Comparison of ENCODE assay signal across 12 cellular contexts in the genomic region with DNA sequence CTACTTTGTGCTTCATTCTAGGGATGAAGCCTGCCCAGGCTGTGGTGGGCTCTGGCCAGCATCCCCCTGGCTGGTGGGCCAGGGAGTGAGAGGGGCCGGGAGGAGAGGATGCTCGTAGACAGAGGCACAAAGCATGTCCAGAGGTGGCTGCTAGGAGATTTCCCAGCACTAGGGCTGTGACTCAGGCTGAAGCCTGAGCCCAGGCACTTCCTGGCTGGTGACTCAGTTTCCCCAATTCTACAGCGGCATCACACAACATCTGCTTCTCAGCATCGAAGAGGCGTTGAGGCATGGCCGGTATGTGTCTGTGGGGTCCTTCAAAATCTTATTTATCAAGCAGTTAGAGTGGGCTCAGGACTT. TPM values are rescaled to one million over a fixed set of nuclear protein-coding genes. Genes with fewer than 3 reads are reported as not detected.
DNase-seq lines count a peak whose midpoint lies in the region; ATAC-seq and TF ChIP-seq lines count a peak whose summit lies in the region.
"Had no signal": no experiment of that assay in that cellular context is flagged by ENCODE, and none has a peak within 500 bp of the region (broad histone marks: within the 10 kb centered on the region; RNA-seq: fewer than 3 reads in every experiment).

No MANE protein-coding gene starts in this region.

- H3K27me3 Mint-ChIP-seq in endothelial cell (ENCODE audit: unreplicated experiment), result no peaks in the 10 kb centered on the region

- no peak overlapping the region for H3K4me3 Mint-ChIP-seq in endothelial cell (ENCODE audit: unreplicated experiment)
- H3K4me3 Mint-ChIP-seq: activated CD4-positive, alpha-beta T cell treated with anti-CD3 and anti-CD28 coated beads for 36 hours; activated T-helper 1 cell treated with anti-CD3 and anti-CD28 coated beads, Interleukin-12 subunit alpha, Interleukin-12 subunit beta, Interleukin-2, Interleukin-4 antibody, amounts not matched to agents 30 ng/mL and 10 ng/mL and 1 ng/mL, durations not matched to agents 14 hours and 24 hours and 36 hours; brain had no signal

- H3K9me3 Mint-ChIP-seq in endothelial cell (ENCODE audit: unreplicated experiment), result no peaks in the 10 kb centered on the region
- H3K9me3 Mint-ChIP-seq: activated T-helper 1 cell treated with anti-CD3 and anti-CD28 coated beads, Interleukin-12 subunit alpha, Interleukin-12 subunit beta, Interleukin-2, Interleukin-4 antibody, amounts not matched to agents 30 ng/mL and 10 ng/mL and 1 ng/mL, durations not matched to agents 14 hours and 24 hours and 36 hours had no signal

- H3K27ac Mint-ChIP-seq in endothelial cell (ENCODE audit: unreplicated experiment), result peak overlapping the region; percentile 36
- H3K27ac Mint-ChIP-seq: activated CD4-positive, alpha-beta T cell treated with anti-CD3 and anti-CD28 coated beads for 36 hours; activated T-helper 1 cell treated with anti-CD3 and anti-CD28 coated beads, Interleukin-12 subunit alpha, Interleukin-12 subunit beta, Interleukin-2, Interleukin-4 antibody, amounts not matched to agents 30 ng/mL and 10 ng/mL and 1 ng/mL, durations not matched to agents 14 hours and 24 hours and 36 hours had no signal

- H3K36me3 ChIP-seq in heart right ventricle, result no peaks in the 10 kb centered on the region
- H3K36me3 ChIP-seq in osteoblast (ENCODE audit: insufficient read depth, low read length), result no peaks in the 10 kb centered on the region
- no peaks in the 10 kb centered on the region for H3K36me3 ChIP-seq in upper lobe of left lung

- no peak for TF ChIP-seq EP300 in upper lobe of left lung (IDR thresholded peaks at IDR 0.05)

- peaks cover 19 to 57% (median 45%) of the 10 kb centered on the region in 9 donors for H3K4me1 ChIP-seq in heart right ventricle
- H3K4me1 ChIP-seq in osteoblast (ENCODE audit: insufficient read depth, low read length), result peaks cover 12% of the 10 kb centered on the region
- H3K4me1 ChIP-seq in upper lobe of left lung, result peaks cover 33 to 61% (median 49%) of the 10 kb centered on the region in 4 donors

- no peak overlapping the region for H3K4me2 ChIP-seq in osteoblast (ENCODE audit: insufficient read depth, low read length)

- H3K9me3 ChIP-seq in heart right ventricle, result no peaks in the 10 kb centered on the region
- H3K9me3 ChIP-seq in osteoblast (ENCODE audit: low read depth, low read length), result no peaks in the 10 kb centered on the region
- no peaks in the 10 kb centered on the region for H3K9me3 ChIP-seq in upper lobe of left lung

- H3K4me3 ChIP-seq in heart right ventricle (no peak overlapping the region), osteoblast (ENCODE audit: insufficient read depth, low read length) (no peak overlapping the region), upper lobe of left lung (no peak overlapping the region)

- H4K20me1 ChIP-seq in osteoblast (ENCODE audit: insufficient read depth, low read length), result no peaks in the 10 kb centered on the region

- H3K36me3 Mint-ChIP-seq in endothelial cell (ENCODE audit: low read depth, unreplicated experiment), result no peaks in the 10 kb centered on the region
- H3K36me3 Mint-ChIP-seq: brain had no signal

- H3K27me3 ChIP-seq in heart right ventricle (no peaks in the 10 kb centered on the region), osteoblast (ENCODE audit: insufficient read depth, low read length) (no peaks in the 10 kb centered on the region), upper lobe of left lung (no peaks in the 10 kb centered on the region)

- TF ChIP-seq CTCF in heart right ventricle (IDR thresholded peaks at IDR 0.05) (no peak), endothelial cell (IDR thresholded peaks at IDR 0.05; ENCODE audit: unreplicated experiment) (no peak), osteoblast (IDR thresholded peaks at IDR 0.05; ENCODE audit: extremely low read depth, low read depth, low read length) (no peak), upper lobe of left lung (IDR thresholded peaks at IDR 0.05) (no peak)

- H2AFZ ChIP-seq in osteoblast (ENCODE audit: low read length), result no peak overlapping the region

- intact Hi-C loops in heart right ventricle (cut with DNase I), result loop anchor here in 5 of 10 donors (5.0 to 10.0 kb wide), 4 partner anchors 57 to 569 kb away; a partner anchor contains a TSS
- intact Hi-C loops in Right ventricle myocardium superior (cut with DNase I), result loop anchor here (10.0 kb wide), 1 partner anchor 119 kb away; a partner anchor contains a TSS

- no peak for TF ChIP-seq POLR2A in upper lobe of left lung (IDR thresholded peaks at IDR 0.05)

- H3K4me1 Mint-ChIP-seq in endothelial cell (ENCODE audit: unreplicated experiment), result peaks cover 7% of the 10 kb centered on the region

- in situ Hi-C loops in KBM-7 (cut with MboI; ENCODE audit: low pct_unique_long_range_greater_than_20kb, low sequenced_read_pairs), result loop anchor here (25.0 kb wide), 1 partner anchor 572 kb away; no protein-coding TSS in a partner anchor

- peak overlapping the region; percentile 66 to 91 (median 83) for H3K27ac ChIP-seq in heart right ventricle
- H3K27ac ChIP-seq in osteoblast (ENCODE audit: low read depth, low read length), result peak overlapping the region; percentile 43
- H3K27ac ChIP-seq in upper lobe of left lung, result peak overlapping the region; percentile 80 to 93 (median 88)

- DNase-seq in heart right ventricle (no peak), Right ventricle myocardium superior (no peak), endothelial cell (ENCODE audit: low spot score) (no peak), osteoblast (ENCODE audit: insufficient read length, low spot score, missing footprints) (peak; percentile 10), upper lobe of left lung (no peak), NCI-H1105 (lab: John Stamatoyannopoulos, UW) (no peak), KBM-7 (no peak)
- DNase-seq: NCI-H446 treated with DMSO at 0.1 percent for 48 hours had no signal

- ATAC-seq in heart right ventricle (no peak), Right ventricle myocardium superior (ENCODE audit: poor library complexity) (no peak), upper lobe of left lung (ENCODE audit: low FRiP score in 2 of 2) (no peak), GM21786 (IDR thresholded peaks at IDR 0.05; ENCODE audit: unreplicated experiment) (no peak)

- WGBS in heart right ventricle, 2 donors, result 87 to 92% methylated on average over 6 of the region's 6 CpGs
- WGBS in upper lobe of left lung, 2 donors, result 86 to 93% methylated on average over 3 to 6 of the region's 6 CpGs

- no peaks in the 10 kb centered on the region for H3K79me2 ChIP-seq in osteoblast (ENCODE audit: insufficient read depth, low read length)

RNA-seq across cellular contexts. Expression of a gene that starts 55.6 kb away (rescaled TPM):
- total RNA-seq in heart right ventricle (100 to 1,000 TPM in 7 of 10 donors, 10 to 100 TPM in 3; 55.7 to 215 (median 143) TPM), Right ventricle myocardium superior (122 TPM), endothelial cell (ENCODE audit: unreplicated experiment) (25.3 TPM), osteoblast (69.2 and 74.6 TPM in 2 replicates), upper lobe of left lung (1,000 to 10,000 TPM in 3 of 6 donors, 100 to 1,000 TPM in 3; 568 to 1,492 (median 904) TPM)
- 10 to 100 TPM; 33.3 to 98.6 TPM for polyA plus RNA-seq in heart right ventricle
